1 cellular context compared by ENCODE assay signal in the genomic region with DNA sequence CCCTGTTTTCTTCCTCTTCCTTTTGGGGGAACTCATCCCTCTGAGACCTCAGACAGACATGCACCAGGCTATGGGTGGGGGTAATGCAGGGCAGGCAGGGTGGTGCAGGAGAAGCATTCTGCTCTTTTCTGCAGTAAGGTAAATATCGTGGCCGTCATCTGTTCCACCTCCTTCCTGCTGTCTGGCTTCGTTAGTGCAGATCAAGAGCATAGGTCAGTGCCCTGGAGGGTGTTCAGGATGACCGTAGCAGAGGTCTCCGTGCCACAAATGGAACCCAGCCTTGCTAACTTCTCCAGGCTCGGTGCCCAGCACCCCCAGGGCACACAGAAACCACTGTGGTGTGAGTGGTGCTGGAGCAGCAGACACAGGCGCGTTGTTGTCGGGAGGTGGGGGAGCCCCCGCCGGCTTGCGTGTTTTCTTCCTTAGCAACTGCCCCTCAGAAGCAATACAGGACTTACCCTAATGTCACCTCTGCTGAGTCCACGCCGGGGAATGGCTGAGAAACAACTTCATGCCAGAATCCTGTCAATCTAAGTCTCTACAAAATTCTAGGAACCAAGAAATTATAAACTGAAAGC.
TF ChIP-seq lines count a peak whose summit lies in the region.

No MANE protein-coding gene starts in this region.

TF ChIP-seq in liver, 16 proteins besides CTCF, POLR2A, EP300 and RAD21:
- TF ChIP-seq RXRA (IDR thresholded peaks at IDR 0.05) = peak; percentile 20 to 73
